Comparison of ENCODE assay signal across 1 cellular context in genomic region chr7:157336383-157337315, GRCh38.
TF ChIP-seq lines count a peak whose summit lies in the region.

TSS of gene DNAJB6 (plus strand) at chr7:157337004. CDS start at chr7:157358573, 21,569 bp downstream.

TF ChIP-seq in HepG2, 621 proteins besides CTCF, POLR2A, EP300 and RAD21 (continued from another document and continues in another):
- TF ChIP-seq ZNF704 (CRISPR knock-in tag; IDR thresholded peaks at IDR 0.05; ENCODE audit: borderline replicate concordance): no peak
- no peak for TF ChIP-seq ZNF224 (CRISPR knock-in tag; IDR thresholded peaks at IDR 0.05)
- no peak for TF ChIP-seq ZFP36L2 (CRISPR knock-in tag; IDR thresholded peaks at IDR 0.05)
- TF ChIP-seq ISX (CRISPR knock-in tag; conservative IDR thresholded peaks at IDR 0.05): no peak
- TF ChIP-seq KDM3A (CRISPR knock-in tag; IDR thresholded peaks at IDR 0.05; ENCODE audit: low read depth): 0 out of 2 replicates have a peak, but pooled peaks have one; percentile 46
- TF ChIP-seq ZIK1 (CRISPR knock-in tag; IDR thresholded peaks at IDR 0.05; ENCODE audit: borderline replicate concordance, low read depth): no peak
- TF ChIP-seq THYN1 (CRISPR knock-in tag; IDR thresholded peaks at IDR 0.05; ENCODE audit: borderline replicate concordance, low read depth): no peak
- no peak for TF ChIP-seq ZNF3 (CRISPR knock-in tag; IDR thresholded peaks at IDR 0.05)
- TF ChIP-seq TMF1 (CRISPR knock-in tag; IDR thresholded peaks at IDR 0.05; ENCODE audit: low read depth): no peak; the same call in 1 of the 2 replicates
- peak; percentile 83 for TF ChIP-seq ZNF574 (CRISPR knock-in tag; IDR thresholded peaks at IDR 0.05)
- TF ChIP-seq ZNF629 (CRISPR knock-in tag; conservative IDR thresholded peaks at IDR 0.05): no peak
- peak; percentile 79 for TF ChIP-seq TBX2 (CRISPR knock-in tag; IDR thresholded peaks at IDR 0.05; ENCODE audit: borderline replicate concordance)
- no peak; the same call in 1 of the 2 replicates for TF ChIP-seq REL (CRISPR knock-in tag; conservative IDR thresholded peaks at IDR 0.05)
- TF ChIP-seq CSRNP2 (CRISPR knock-in tag; conservative IDR thresholded peaks at IDR 0.05; ENCODE audit: low read depth): no peak
- no peak for TF ChIP-seq PREB (CRISPR knock-in tag; IDR thresholded peaks at IDR 0.05)
- no peak for TF ChIP-seq KLF11 (CRISPR knock-in tag; IDR thresholded peaks at IDR 0.05)
- TF ChIP-seq PITX1 (CRISPR knock-in tag; IDR thresholded peaks at IDR 0.05): no peak
- no peak for TF ChIP-seq ZC3H4 (CRISPR knock-in tag; IDR thresholded peaks at IDR 0.05; ENCODE audit: borderline replicate concordance)
- no peak for TF ChIP-seq NFATC3 (CRISPR knock-in tag; IDR thresholded peaks at IDR 0.05)
- no peak for TF ChIP-seq KDM5B (CRISPR knock-in tag; IDR thresholded peaks at IDR 0.05; ENCODE audit: borderline replicate concordance)
- TF ChIP-seq MIXL1 (CRISPR knock-in tag; IDR thresholded peaks at IDR 0.05): 0 out of 2 replicates have a peak, but pooled peaks have one; percentile 20
- no peak for TF ChIP-seq MTF1 (CRISPR knock-in tag; IDR thresholded peaks at IDR 0.05)
- no peak; the same call in 1 of the 2 replicates for TF ChIP-seq ZNF772 (CRISPR knock-in tag; IDR thresholded peaks at IDR 0.05)
- TF ChIP-seq ZNF256 (CRISPR knock-in tag; conservative IDR thresholded peaks at IDR 0.05): no peak
- TF ChIP-seq ZNF720 (CRISPR knock-in tag; IDR thresholded peaks at IDR 0.05): no peak
- TF ChIP-seq SUZ12 (IDR thresholded peaks at IDR 0.05; ENCODE audit: low read depth, low read length): no peak
- no peak for TF ChIP-seq ZNF235 (CRISPR knock-in tag; IDR thresholded peaks at IDR 0.05; ENCODE audit: borderline replicate concordance)
- no peak for TF ChIP-seq RAD51 (IDR thresholded peaks at IDR 0.05; ENCODE audit: borderline replicate concordance)
- TF ChIP-seq POGK (CRISPR knock-in tag; conservative IDR thresholded peaks at IDR 0.05): peak; percentile 26; the same call in 1 of the 2 replicates
- TF ChIP-seq ZNF790 (CRISPR knock-in tag; IDR thresholded peaks at IDR 0.05; ENCODE audit: borderline replicate concordance): no peak
- no peak for TF ChIP-seq GRHL1 (CRISPR knock-in tag; conservative IDR thresholded peaks at IDR 0.05)
- no peak for TF ChIP-seq ZNF766 (CRISPR knock-in tag; IDR thresholded peaks at IDR 0.05; ENCODE audit: borderline replicate concordance)
- TF ChIP-seq ZZZ3 (CRISPR knock-in tag; IDR thresholded peaks at IDR 0.05; ENCODE audit: borderline replicate concordance): no peak
- TF ChIP-seq CBX2 (IDR thresholded peaks at IDR 0.05; ENCODE audit: low read depth, low read length): no peak
- TF ChIP-seq CBX2 (CRISPR knock-in tag; IDR thresholded peaks at IDR 0.05; ENCODE audit: low read depth): no peak
- TF ChIP-seq BHLHE40 (IDR thresholded peaks at IDR 0.05; ENCODE audit: low read length): no peak
- TF ChIP-seq HMG20B (CRISPR knock-in tag; conservative IDR thresholded peaks at IDR 0.05): no peak
- TF ChIP-seq KIAA2018 (CRISPR knock-in tag; IDR thresholded peaks at IDR 0.05; ENCODE audit: borderline replicate concordance): 0 out of 2 replicates have a peak, but pooled peaks have one; percentile 20
- no peak for TF ChIP-seq JUNB (CRISPR knock-in tag; IDR thresholded peaks at IDR 0.05; ENCODE audit: borderline replicate concordance)
- TF ChIP-seq ATF2 (CRISPR knock-in tag; IDR thresholded peaks at IDR 0.05): peak; percentile 58; the same call in 1 of the 2 replicates
- TF ChIP-seq HMG20A (CRISPR knock-in tag; IDR thresholded peaks at IDR 0.05; ENCODE audit: borderline replicate concordance): no peak
- no peak for TF ChIP-seq GTF2F1 (IDR thresholded peaks at IDR 0.05; ENCODE audit: low read length)
